Comparison of ENCODE assay signal across 8 cellular contexts in the genomic region with DNA sequence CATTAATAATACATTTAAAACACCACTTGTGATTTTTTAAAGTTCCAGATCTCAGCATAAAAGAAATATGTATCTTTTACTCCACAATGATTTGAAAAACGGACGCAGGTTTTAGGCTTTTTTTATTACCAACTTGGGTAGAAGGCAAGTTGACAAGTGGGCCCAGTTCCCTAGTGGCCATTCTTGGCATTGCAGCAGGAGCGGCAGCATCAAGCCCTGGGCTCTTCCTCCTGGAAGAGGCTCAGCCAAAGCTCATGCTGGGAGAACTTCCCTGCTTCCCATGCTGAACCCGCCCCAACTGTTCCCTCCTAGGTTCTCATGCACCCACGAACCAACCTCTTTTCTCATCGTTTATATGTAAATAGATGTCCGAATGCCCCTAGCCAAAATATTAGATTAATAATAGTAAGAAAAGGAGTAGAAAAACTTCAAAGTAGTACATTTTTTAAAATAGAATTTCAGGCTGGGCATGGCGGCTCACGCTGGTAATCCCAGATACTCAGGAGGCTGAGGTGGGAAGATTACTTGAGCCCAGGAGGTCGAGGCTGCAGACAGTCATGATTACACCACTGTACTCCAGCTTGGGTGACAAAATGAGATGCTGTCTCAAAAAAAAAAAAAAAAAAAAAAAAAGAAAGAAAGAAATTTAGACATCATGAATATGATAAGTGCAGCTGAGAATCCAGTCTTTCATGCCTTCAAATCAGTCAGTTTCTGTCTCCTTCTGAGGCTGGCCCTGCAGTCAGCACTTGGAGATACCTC. TPM values are rescaled to one million over a fixed set of nuclear protein-coding genes. Genes with fewer than 3 reads are reported as not detected.
DNase-seq lines count a peak whose midpoint lies in the region; ATAC-seq, FAIRE-seq and TF ChIP-seq lines count a peak whose summit lies in the region.

No MANE protein-coding gene starts in this region.

- 6% methylated on average over 10 of the region's 10 CpGs for WGBS in K562 (ENCODE audit: insufficient coverage, low coverage, missing lambda C conversion rate)

- POLR2A ChIA-PET in K562 (lab: Yijun Ruan, JAX), result interaction anchor here (1.0 to 2.1 kb wide), 5 partner anchors 14 to 121 kb away, joined by 3 to 8 read pairs (median 3); no protein-coding TSS in a partner anchor

- H3K27me3 ChIP-seq in K562 (ENCODE audit: control insufficient read depth in 2 of 2, insufficient read depth in 2 of 2, low read length in 2 of 2), result no peaks in the 10 kb centered on the region

- H3K9ac ChIP-seq in K562 (ENCODE audit: insufficient read depth in 1 of 2, low read depth in 2 of 2, low read length in 2 of 2), result no peak overlapping the region

- no peak for TF ChIP-seq POLR2A in K562 (conservative IDR thresholded peaks at IDR 0.05)

- H3K27ac ChIP-seq in K562 (ENCODE audit: extremely low read depth, low read depth, low read length), result no peak overlapping the region

- DNase-seq in ELR (ENCODE audit: low read depth) (peak; percentile 57), HFF-Myc (ENCODE audit: extremely low read depth, low read depth) (no peak), RPMI8226 (peak; percentile 39), K562 (ENCODE audit: extremely low read depth in 1 of 4, low spot score in 3 of 4) (peak; percentile 72 to 86 (median 74)), lung microvascular endothelial cell (ENCODE audit: low read depth in 2 of 2) (peak; percentile 36 to 38), RCC 7860 (ENCODE audit: low spot score) (no peak), SIG-M5 treated with dmso at 0.1 percent for 504 hours (lab: John Stamatoyannopoulos, UW; ENCODE audit: unreplicated experiment) (no peak)

- CTCF ChIA-PET in K562 (lab: Yijun Ruan, JAX; ENCODE audit: low intra/inter-chr PET ratio), result no interaction called here

- peak; percentile 89 for ATAC-seq in K562
- no peak for ATAC-seq in HG03521 (IDR thresholded peaks at IDR 0.05; ENCODE audit: unreplicated experiment)

- no peak; a peak in 1 of 4 replicates for TF ChIP-seq RAD21 in K562 (CRISPR knock-in tag; conservative IDR thresholded peaks at IDR 0.05 in 1 of 2, IDR thresholded peaks at IDR 0.05 in 1 of 2)

- H3K4me2 ChIP-seq in K562 (ENCODE audit: insufficient read depth, low read length), result no peak overlapping the region

- in situ Hi-C loops in K562 (cut with MboI), result no loop called here

- peaks cover 0 to 17% of the 10 kb centered on the region in 2 experiments; a peak in 3 of 5 replicates for H3K4me1 ChIP-seq in K562 (replicated peaks in 1 of 2; ENCODE audit: control insufficient read depth in 2 of 2, insufficient read depth in 2 of 2, low read length in 2 of 2)

- peak; percentile 81 for TF ChIP-seq CTCF in HFF-Myc (IDR thresholded peaks at IDR 0.05; ENCODE audit: low read depth, low read length, missing control alignments)
- TF ChIP-seq CTCF in K562 (IDR thresholded peaks at IDR 0.05 in 2 of 3, conservative IDR thresholded peaks at IDR 0.05 in 1 of 3; ENCODE audit: insufficient read depth in 2 of 3, low read depth in 1 of 3, low read length in 3 of 3), result peak; percentile 72 to 91 (median 73)

- no peak for TF ChIP-seq EP300 in K562 (IDR thresholded peaks at IDR 0.05; ENCODE audit: low read length)

- intact Hi-C loops in K562 (cut with micrococcal nuclease), result no loop called here

- peak overlapping the region; percentile 74; the same call in 1 of the 2 replicates for H2AFZ ChIP-seq in K562 (ENCODE audit: low read depth, low read length)

- no peaks in the 10 kb centered on the region for H4K20me1 ChIP-seq in K562 (replicated peaks; ENCODE audit: control insufficient read depth, insufficient read depth, low read length)

- no peaks in the 10 kb centered on the region for H3K79me2 ChIP-seq in K562 (ENCODE audit: control insufficient read depth, insufficient read depth, low read length)

- no peaks in the 10 kb centered on the region for H3K9me3 ChIP-seq in K562 (replicated peaks; ENCODE audit: control insufficient read depth, insufficient read depth, low read depth, low read length)

- no peaks in the 10 kb centered on the region for H3K36me3 ChIP-seq in K562 (ENCODE audit: control insufficient read depth, insufficient read depth, low read length)

- peak; percentile 81 for FAIRE-seq in K562 (lab: Jason Lieb, UNC)
- no peak for FAIRE-seq in RCC 7860 (lab: Jason Lieb, UNC)

- BruUV-seq in K562 (replicated peaks; lab: Mats Ljungman, UMichigan), result no TSS peak

- H3K4me3 ChIP-seq in HFF-Myc (replicated peaks; ENCODE audit: low read depth, low read length), result no peak overlapping the region
- H3K4me3 ChIP-seq in K562, result no peak overlapping the region

- H3K9me1 ChIP-seq in K562 (ENCODE audit: control insufficient read depth, insufficient read depth, low read length), result no peaks in the 10 kb centered on the region

TF ChIP-seq in K562, 482 proteins besides CTCF, POLR2A, EP300 and RAD21 (continues in another document):
- TF ChIP-seq LCOR (CRISPR knock-in tag; IDR thresholded peaks at IDR 0.05) (no peak), NFYB (IDR thresholded peaks at IDR 0.05; ENCODE audit: extremely low read depth, insufficient read length) (no peak), ARHGAP35 (IDR thresholded peaks at IDR 0.05; ENCODE audit: partially characterized antibody) (no peak), CBX1 (IDR thresholded peaks at IDR 0.05; ENCODE audit: low read depth) (no peak), SPI1 (IDR thresholded peaks at IDR 0.05; ENCODE audit: borderline replicate concordance, low read depth, low read length) (peak; percentile 43; the same call in 1 of the 2 replicates), BRCA1 (IDR thresholded peaks at IDR 0.05) (no peak), BRCA1 (CRISPR knock-in tag; IDR thresholded peaks at IDR 0.05) (no peak), MAZ (CRISPR knock-in tag; conservative IDR thresholded peaks at IDR 0.05 in 1 of 2, IDR thresholded peaks at IDR 0.05 in 1 of 2) (0 out of 4 replicates have a peak, but pooled peaks of 1 of the 2 experiments have one; percentile 19), RBM14 (IDR thresholded peaks at IDR 0.05; ENCODE audit: borderline replicate concordance, insufficient read depth, low read depth, low read length) (no peak), SIX5 (IDR thresholded peaks at IDR 0.05; ENCODE audit: borderline replicate concordance in 1 of 2, insufficient read depth in 1 of 2, low read depth in 1 of 2, low read length in 2 of 2) (no peak)
- TF ChIP-seq, protein P1, sequence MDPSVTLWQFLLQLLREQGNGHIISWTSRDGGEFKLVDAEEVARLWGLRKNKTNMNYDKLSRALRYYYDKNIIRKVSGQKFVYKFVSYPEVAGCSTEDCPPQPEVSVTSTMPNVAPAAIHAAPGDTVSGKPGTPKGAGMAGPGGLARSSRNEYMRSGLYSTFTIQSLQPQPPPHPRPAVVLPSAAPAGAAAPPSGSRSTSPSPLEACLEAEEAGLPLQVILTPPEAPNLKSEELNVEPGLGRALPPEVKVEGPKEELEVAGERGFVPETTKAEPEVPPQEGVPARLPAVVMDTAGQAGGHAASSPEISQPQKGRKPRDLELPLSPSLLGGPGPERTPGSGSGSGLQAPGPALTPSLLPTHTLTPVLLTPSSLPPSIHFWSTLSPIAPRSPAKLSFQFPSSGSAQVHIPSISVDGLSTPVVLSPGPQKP (CRISPR knock-in tag; IDR thresholded peaks at IDR 0.05), result no peak
- TF ChIP-seq, protein P2, sequence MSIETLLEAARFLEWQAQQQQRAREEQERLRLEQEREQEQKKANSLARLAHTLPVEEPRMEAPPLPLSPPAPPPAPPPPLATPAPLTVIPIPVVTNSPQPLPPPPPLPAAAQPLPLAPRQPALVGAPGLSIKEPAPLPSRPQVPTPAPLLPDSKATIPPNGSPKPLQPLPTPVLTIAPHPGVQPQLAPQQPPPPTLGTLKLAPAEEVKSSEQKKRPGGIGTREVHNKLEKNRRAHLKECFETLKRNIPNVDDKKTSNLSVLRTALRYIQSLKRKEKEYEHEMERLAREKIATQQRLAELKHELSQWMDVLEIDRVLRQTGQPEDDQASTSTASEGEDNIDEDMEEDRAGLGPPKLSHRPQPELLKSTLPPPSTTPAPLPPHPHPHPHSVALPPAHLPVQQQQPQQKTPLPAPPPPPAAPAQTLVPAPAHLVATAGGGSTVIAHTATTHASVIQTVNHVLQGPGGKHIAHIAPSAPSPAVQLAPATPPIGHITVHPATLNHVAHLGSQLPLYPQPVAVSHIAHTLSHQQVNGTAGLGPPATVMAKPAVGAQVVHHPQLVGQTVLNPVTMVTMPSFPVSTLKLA (conservative IDR thresholded peaks at IDR 0.05), result no peak

RNA-seq across cellular contexts. Expression of gene MYB, which starts 18.2 kb away (rescaled TPM):
- total RNA-seq in K562 (2011; cell fraction: chromatin; rRNA removed; ENCODE audit: low replicate concordance), result 136 and 323 TPM in 2 replicates
- 63.7 and 97.6 TPM in 2 replicates for total RNA-seq in K562 (2011; cell fraction: nucleolus; rRNA removed)
- total RNA-seq in K562 (2011; cell fraction: nucleoplasm; rRNA removed), result 152 and 301 TPM in 2 replicates
- 116 and 117 TPM in 2 replicates for total RNA-seq in K562 (2014; rRNA removed)
- total RNA-seq in K562 (2014; rRNA removed; fragmentation: Illumina TruSeq; extraction: Trizol), result 149 and 170 TPM in 2 replicates
- 215 and 218 TPM in 2 replicates for total RNA-seq in K562 (2015; rRNA removed; fragmentation: Illumina TruSeq; extraction: Trizol)
- total RNA-seq in K562 (2021), result 140 and 142 TPM in 2 replicates
- 82.6 and 94.1 TPM in 2 replicates for polyA plus RNA-seq in K562 (2011; rRNA removed)
- 49.6 and 73.2 TPM in 2 replicates for polyA plus RNA-seq in K562 (2011; cell fraction: cytosol; rRNA removed)
- 131 and 141 TPM in 2 replicates for polyA plus RNA-seq in K562 (2011; cell fraction: nucleus; rRNA removed)
- polyA plus RNA-seq in K562 (2012), result 106 and 145 TPM in 2 replicates
- polyA plus RNA-seq in K562 (2014; fragmentation: Illumina TruSeq; extraction: Trizol), result 133 and 185 TPM in 2 replicates
- polyA plus RNA-seq in K562 (2014; fragmentation: Nextera tagmentation; extraction: Ambion mirVana), result 10 to 100 TPM; 35.8 to 44.1 TPM
- polyA plus RNA-seq in K562 (2014; rRNA removed), result 153 and 155 TPM in 2 replicates
- 153 and 187 TPM in 2 replicates for polyA minus RNA-seq in K562 (2011; rRNA and poly(A)+ RNA removed)
- polyA minus RNA-seq in K562 (2011; cell fraction: cytosol; rRNA and poly(A)+ RNA removed), result 73.2 and 75.5 TPM in 2 replicates
- polyA minus RNA-seq in K562 (2011; cell fraction: nucleus; rRNA and poly(A)+ RNA removed), result 136 and 220 TPM in 2 replicates
- total RNA-seq in lung microvascular endothelial cell, result not detected in 2 replicates

Comparison
In these comparisons a context has a peak if more than half of its experiments do, and no peak if none do; other contexts are left out.
1. DNase-seq: peak in ELR (single experiment), RPMI8226 (single experiment), K562 (4 of 4) and lung microvascular endothelial cell (2 of 2); none in HFF-Myc (single experiment), RCC 7860 (single experiment) and SIG-M5 treated with dmso at 0.1 percent for 504 hours (single experiment).
2. RNA of gene MYB, which starts 18.2 kb away (total RNA-seq): 63.7 to 323 TPM in K562; not detected in lung microvascular endothelial cell; every median in the first group is over 10 times any median in the second.